ENCODE assay signal across 1 cellular context in genomic region chr5:32282633-32283032, GRCh38.
TF ChIP-seq lines count a peak whose summit lies in the region.

No MANE protein-coding gene starts in this region.

TF ChIP-seq in IMR-90, 13 proteins besides CTCF, POLR2A, EP300 and RAD21 (continued from another document):
- no peak for TF ChIP-seq USF2 (IDR thresholded peaks at IDR 0.05; ENCODE audit: low read depth, low read length)
